ENCODE assay signal across 1 cellular context in the genomic region with DNA sequence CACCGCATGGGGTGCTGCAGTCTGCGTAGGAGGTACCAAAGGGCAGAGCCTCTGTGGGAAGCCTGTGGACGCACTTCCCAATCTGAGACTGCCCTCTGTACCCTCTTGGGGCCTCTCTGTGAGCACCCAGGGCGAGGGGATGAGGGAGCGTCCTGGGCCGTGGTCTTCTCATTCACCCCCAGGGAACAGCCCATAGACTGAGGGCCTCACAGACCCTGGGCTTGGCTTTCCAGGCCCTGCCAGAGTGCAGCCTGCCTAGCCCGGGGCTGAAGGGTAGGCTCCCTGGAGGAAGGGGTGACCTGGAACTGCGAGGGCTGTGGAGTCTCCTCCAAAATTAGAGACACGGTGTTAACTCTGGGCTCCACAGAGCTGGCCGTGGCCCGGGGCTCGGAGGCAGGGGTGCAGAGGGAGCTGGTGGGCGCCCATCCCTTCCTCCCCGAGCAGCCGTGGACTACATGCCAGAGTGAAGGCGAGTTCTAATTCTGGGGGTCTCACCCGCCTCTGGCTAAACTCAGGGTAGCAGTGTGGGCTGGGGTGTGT.
TF ChIP-seq lines count a peak whose summit lies in the region.

No MANE protein-coding gene starts in this region.

TF ChIP-seq in GM23338, 12 proteins besides CTCF, POLR2A, EP300 and RAD21 (continued from another document):
- TF ChIP-seq, protein P1, sequence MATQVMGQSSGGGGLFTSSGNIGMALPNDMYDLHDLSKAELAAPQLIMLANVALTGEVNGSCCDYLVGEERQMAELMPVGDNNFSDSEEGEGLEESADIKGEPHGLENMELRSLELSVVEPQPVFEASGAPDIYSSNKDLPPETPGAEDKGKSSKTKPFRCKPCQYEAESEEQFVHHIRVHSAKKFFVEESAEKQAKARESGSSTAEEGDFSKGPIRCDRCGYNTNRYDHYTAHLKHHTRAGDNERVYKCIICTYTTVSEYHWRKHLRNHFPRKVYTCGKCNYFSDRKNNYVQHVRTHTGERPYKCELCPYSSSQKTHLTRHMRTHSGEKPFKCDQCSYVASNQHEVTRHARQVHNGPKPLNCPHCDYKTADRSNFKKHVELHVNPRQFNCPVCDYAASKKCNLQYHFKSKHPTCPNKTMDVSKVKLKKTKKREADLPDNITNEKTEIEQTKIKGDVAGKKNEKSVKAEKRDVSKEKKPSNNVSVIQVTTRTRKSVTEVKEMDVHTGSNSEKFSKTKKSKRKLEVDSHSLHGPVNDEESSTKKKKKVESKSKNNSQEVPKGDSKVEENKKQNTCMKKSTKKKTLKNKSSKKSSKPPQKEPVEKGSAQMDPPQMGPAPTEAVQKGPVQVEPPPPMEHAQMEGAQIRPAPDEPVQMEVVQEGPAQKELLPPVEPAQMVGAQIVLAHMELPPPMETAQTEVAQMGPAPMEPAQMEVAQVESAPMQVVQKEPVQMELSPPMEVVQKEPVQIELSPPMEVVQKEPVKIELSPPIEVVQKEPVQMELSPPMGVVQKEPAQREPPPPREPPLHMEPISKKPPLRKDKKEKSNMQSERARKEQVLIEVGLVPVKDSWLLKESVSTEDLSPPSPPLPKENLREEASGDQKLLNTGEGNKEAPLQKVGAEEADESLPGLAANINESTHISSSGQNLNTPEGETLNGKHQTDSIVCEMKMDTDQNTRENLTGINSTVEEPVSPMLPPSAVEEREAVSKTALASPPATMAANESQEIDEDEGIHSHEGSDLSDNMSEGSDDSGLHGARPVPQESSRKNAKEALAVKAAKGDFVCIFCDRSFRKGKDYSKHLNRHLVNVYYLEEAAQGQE (IDR thresholded peaks at IDR 0.05; ENCODE audit: unreplicated experiment), result no peak
- no peak for TF ChIP-seq CREB1 (CRISPR knock-in tag; IDR thresholded peaks at IDR 0.05; ENCODE audit: low read depth)
